27 cellular contexts compared by ENCODE assay signal in the genomic region with DNA sequence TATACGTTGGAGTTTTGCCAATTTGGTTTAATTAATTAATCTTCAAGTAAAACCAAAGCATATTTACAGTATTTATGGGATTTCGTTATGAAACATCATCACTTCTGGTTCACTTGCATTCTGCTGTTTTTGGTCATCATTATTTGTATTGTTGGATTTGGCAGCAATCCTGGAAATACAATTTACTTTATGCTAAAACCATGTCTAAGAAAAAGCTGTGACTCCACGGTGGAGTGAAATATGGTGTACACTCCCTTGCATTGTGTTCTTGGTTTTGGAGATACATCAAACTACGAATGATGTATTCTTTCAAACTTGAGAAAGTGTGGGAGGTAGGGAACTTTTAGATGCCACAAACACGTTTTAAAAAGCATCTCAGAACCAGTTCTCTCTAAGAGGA.
DNase-seq lines count a peak whose midpoint lies in the region; ATAC-seq and FAIRE-seq lines count a peak whose summit lies in the region.
"Had no signal": no experiment of that assay in that cellular context is flagged by ENCODE, and none has a peak within 500 bp of the region (broad histone marks: within the 10 kb centered on the region; RNA-seq: fewer than 3 reads in every experiment).

No MANE protein-coding gene starts in this region.

- no peak for FAIRE-seq in HTR-8/SVneo (lab: Jason Lieb, UNC)
- FAIRE-seq: TTC549 had no signal

- peak overlapping the region; percentile 39 for H2AFZ ChIP-seq in ACC112 (ENCODE audit: low read length, unreplicated experiment)

- H3K9me3 ChIP-seq in adipocyte (ENCODE audit: control insufficient read depth, low read length), result no peaks in the 10 kb centered on the region
- H3K9me3 ChIP-seq: upper lobe of right lung had no signal

- DNase-seq in adipocyte (ENCODE audit: low read depth), result peak; percentile 74
- DNase-seq in dedifferentiated amniotic fluid mesenchymal stem cell (ENCODE audit: extremely low spot score), result peak; percentile 74
- DNase-seq in iris pigment epithelial cell (ENCODE audit: low read depth), result peak; percentile 75
- DNase-seq in HTR-8/SVneo (ENCODE audit: insufficient read length, low spot score), result no peak
- DNase-seq in activated CD4-positive, alpha-beta T cell treated with anti-CD3 and anti-CD28 coated beads, Interleukin-2, amount 50 U/mL, for 4 hours, result no peak
- DNase-seq: activated CD8-positive, alpha-beta memory T cell treated with anti-CD3 and anti-CD28 coated beads, Interleukin-2, amount 50 U/mL, for 4 hours; aorta; Calu3; DMS79; dorsolateral prefrontal cortex; islet precursor cell; KBM-7; left ventricle myocardium superior; mesendoderm; NCI-H1105; NCI-H1930; NCI-H526 treated with DMSO at 0.1 percent for 48 hours; Right ventricle myocardium superior; stimulated activated CD4-positive, alpha-beta T cell treated with anti-CD3 and anti-CD28 coated beads, Interleukin-1b, Interleukin-23, amount 100 ng/mL, for 48 hours; stimulated activated naive CD4-positive, alpha-beta T cell treated with Interleukin-2 at 50 U/mL for 16 hours; T-helper 17 cell; upper lobe of right lung had no signal

- H3K4me3 ChIP-seq in ACC112 (ENCODE audit: low read depth, low read length) (no peak overlapping the region), adipocyte (ENCODE audit: low read length) (no peak overlapping the region)
- H3K4me3 ChIP-seq: dorsolateral prefrontal cortex, upper lobe of right lung had no signal

- H3K27me3 ChIP-seq in ACC112 (ENCODE audit: insufficient read depth, low read length) (no peaks in the 10 kb centered on the region), adipocyte (replicated peaks; ENCODE audit: control insufficient read depth, insufficient read depth, low read length) (no peaks in the 10 kb centered on the region)
- H3K27me3 ChIP-seq: upper lobe of right lung had no signal

- peak overlapping the region; percentile 49; the same call in 1 of the 2 replicates for H3K27ac ChIP-seq in ACC112 (ENCODE audit: low read depth, low read length)
- H3K27ac ChIP-seq: 22Rv1, dorsolateral prefrontal cortex, upper lobe of right lung had no signal

- no peaks in the 10 kb centered on the region for H3K36me3 ChIP-seq in ACC112 (ENCODE audit: insufficient read depth, low read length)
- no peaks in the 10 kb centered on the region for H3K36me3 ChIP-seq in adipocyte (ENCODE audit: control insufficient read depth, insufficient read depth, low read length, severe bottlenecking)
- H3K36me3 ChIP-seq: upper lobe of right lung had no signal

- no peak overlapping the region for H3K9ac ChIP-seq in adipocyte (ENCODE audit: low read length)

- H3K4me1 ChIP-seq in ACC112 (ENCODE audit: control insufficient read depth, insufficient read depth, low read length, unreplicated experiment), result peaks cover 39% of the 10 kb centered on the region
- H3K4me1 ChIP-seq in adipocyte (ENCODE audit: control insufficient read depth, insufficient read depth, low read length), result peaks cover 19% of the 10 kb centered on the region
- H3K4me1 ChIP-seq: upper lobe of right lung had no signal

- no peaks in the 10 kb centered on the region for H3K79me2 ChIP-seq in ACC112 (ENCODE audit: control insufficient read depth, insufficient read depth, low read length, unreplicated experiment)

- ATAC-seq in GM19397 (IDR thresholded peaks at IDR 0.05; ENCODE audit: unreplicated experiment) (no peak), GM19452 (IDR thresholded peaks at IDR 0.05; ENCODE audit: unreplicated experiment) (no peak)
- ATAC-seq: left ventricle myocardium superior, T-helper 17 cell, upper lobe of right lung had no signal

Comparison
In these comparisons a context has a peak if more than half of its experiments do, and no peak if none do; other contexts are left out.
1. DNase-seq: peak in adipocyte (single experiment), dedifferentiated amniotic fluid mesenchymal stem cell (single experiment) and iris pigment epithelial cell (single experiment); none in HTR-8/SVneo (single experiment) and activated CD4-positive, alpha-beta T cell treated with anti-CD3 and anti-CD28 coated beads, Interleukin-2, amount 50 U/mL, for 4 hours (0 of 2).